ENCODE assay signal across 26 cellular contexts in genomic region chr2:216144372-216144771, GRCh38.
"Had no signal": no experiment of that assay in that cellular context is flagged by ENCODE, and none has a peak within 500 bp of the region (broad histone marks: within the 10 kb centered on the region; RNA-seq: fewer than 3 reads in every experiment).

No MANE protein-coding gene starts in this region.

- H3K27me3 ChIP-seq: heart right ventricle, hepatocyte, left lung, pancreas, sigmoid colon, spleen, transverse colon, upper lobe of left lung, vagina had no signal

- H3K4me2 ChIP-seq: hepatocyte had no signal

- DNase-seq: heart right ventricle; kidney; left colon; left lung; lower lobe of right lung; mammary epithelial cell; mesenchymal stem cell; naive B cell; nucleus accumbens; pancreas; posterior cingulate gyrus; retina; right cardiac atrium; sigmoid colon; small intestine; spleen; stimulated activated CD4-positive, alpha-beta T cell treated with anti-CD3 and anti-CD28 coated beads, Interleukin-4, amount 100 ng/mL, for 4 hours; stimulated activated CD8-positive, alpha-beta memory T cell treated with anti-CD3 and anti-CD28 coated beads, Interleukin-4, amount 100 ng/mL, for 48 hours; stimulated activated naive CD4-positive, alpha-beta T cell treated with Interleukin-2 at 50 U/mL for 16 hours; stimulated activated naive CD8-positive, alpha-beta T cell treated with anti-CD3 and anti-CD28 coated beads, Interleukin-15, amount 100 ng/mL, for 72 hours; substantia nigra; transverse colon had no signal

- H3K27ac ChIP-seq: heart right ventricle, hepatocyte, left lung, lower lobe of right lung, pancreas, prostate gland, sigmoid colon, spleen, transverse colon, upper lobe of left lung, vagina had no signal

- H3K9me3 ChIP-seq: heart right ventricle, left lung, lower lobe of right lung, pancreas, prostate gland, sigmoid colon, spleen, transverse colon, upper lobe of left lung, vagina had no signal

- H3K4me3 ChIP-seq: heart right ventricle, hepatocyte, left lung, lower lobe of right lung, pancreas, prostate gland, sigmoid colon, spleen, transverse colon, upper lobe of left lung, vagina had no signal

- FAIRE-seq: kidney, pancreas, small intestine had no signal

- H2AFZ ChIP-seq: hepatocyte had no signal

- H3K4me1 ChIP-seq: heart right ventricle, left lung, lower lobe of right lung, pancreas, prostate gland, sigmoid colon, transverse colon, upper lobe of left lung, vagina had no signal
